ENCODE assay signal across 1 cellular context in the genomic region with DNA sequence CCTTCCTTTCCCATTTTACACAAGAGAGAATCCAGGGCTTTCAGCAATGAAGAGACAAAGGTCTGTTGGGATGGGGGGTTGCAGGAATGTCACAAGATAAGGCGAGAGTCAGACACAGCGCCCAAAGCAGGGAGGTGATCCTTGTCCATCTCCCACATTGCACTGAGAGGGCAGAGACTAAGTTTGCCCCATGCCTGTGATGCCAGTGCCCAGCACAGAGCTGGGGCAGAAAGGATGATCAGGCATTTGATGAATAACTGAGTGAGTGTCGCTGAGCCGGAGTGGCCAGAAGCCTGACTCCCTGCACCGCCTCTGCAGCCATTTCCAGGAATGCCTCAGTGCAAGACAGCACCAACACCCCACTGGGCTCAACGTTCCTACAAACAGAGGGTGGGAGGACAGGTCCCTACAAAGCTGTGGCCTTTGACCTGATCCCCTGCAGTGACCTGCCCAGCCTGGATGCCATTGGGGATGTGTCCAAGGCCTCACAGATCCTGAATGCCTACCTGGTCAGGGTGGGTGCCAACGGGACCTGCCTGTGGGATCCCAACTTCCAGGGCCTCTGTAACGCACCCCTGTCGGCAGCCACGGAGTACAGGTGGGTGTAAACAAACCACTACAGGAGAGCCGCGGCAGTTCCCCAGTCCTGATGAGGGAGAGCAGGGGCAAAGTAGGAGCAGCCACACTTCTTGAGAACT.
TF ChIP-seq lines count a peak whose summit lies in the region.

No MANE protein-coding gene starts in this region.

TF ChIP-seq in HepG2, 621 proteins besides CTCF, POLR2A, EP300 and RAD21 (continued from another document and continues in another):
- TF ChIP-seq HMGXB4 (CRISPR knock-in tag; IDR thresholded peaks at IDR 0.05; ENCODE audit: borderline replicate concordance in 1 of 2, low read depth in 1 of 2) (peak in 1 of 2 experiments; percentile 13; a peak in 1 of 4 replicates), ZNF101 (CRISPR knock-in tag; IDR thresholded peaks at IDR 0.05; ENCODE audit: borderline replicate concordance, low read depth) (no peak), ZBTB2 (CRISPR knock-in tag; IDR thresholded peaks at IDR 0.05; ENCODE audit: low read depth) (no peak), ZNF720 (CRISPR knock-in tag; IDR thresholded peaks at IDR 0.05) (no peak), POLR2AphosphoS5 (IDR thresholded peaks at IDR 0.05; ENCODE audit: low read depth, low read length) (no peak), ZNF292 (CRISPR knock-in tag; IDR thresholded peaks at IDR 0.05; ENCODE audit: borderline replicate concordance, low read depth) (0 out of 2 replicates have a peak, but pooled peaks have one; percentile 43), CHCHD3 (CRISPR knock-in tag; IDR thresholded peaks at IDR 0.05) (no peak), ZNF558 (CRISPR knock-in tag; IDR thresholded peaks at IDR 0.05; ENCODE audit: borderline replicate concordance) (no peak), TEAD2 (CRISPR knock-in tag; IDR thresholded peaks at IDR 0.05) (no peak), CHD4 (IDR thresholded peaks at IDR 0.05; ENCODE audit: borderline replicate concordance, low read length) (no peak), ZNF280B (CRISPR knock-in tag; IDR thresholded peaks at IDR 0.05; ENCODE audit: borderline replicate concordance) (0 out of 2 replicates have a peak, but pooled peaks have one; percentile 15), NR2F2 (IDR thresholded peaks at IDR 0.05; ENCODE audit: borderline replicate concordance, low read depth) (no peak), CBX2 (IDR thresholded peaks at IDR 0.05; ENCODE audit: low read depth, low read length) (no peak), CBX2 (CRISPR knock-in tag; IDR thresholded peaks at IDR 0.05; ENCODE audit: low read depth) (no peak), ZNF234 (CRISPR knock-in tag; conservative IDR thresholded peaks at IDR 0.05) (no peak), ZNF572 (CRISPR knock-in tag; IDR thresholded peaks at IDR 0.05) (no peak), HNRNPLL (IDR thresholded peaks at IDR 0.05; ENCODE audit: low read depth, low read length, poor library complexity, severe bottlenecking) (no peak), ZNF772 (CRISPR knock-in tag; IDR thresholded peaks at IDR 0.05) (0 out of 2 replicates have a peak, but pooled peaks have one; percentile 58), ZNF619 (CRISPR knock-in tag; IDR thresholded peaks at IDR 0.05) (no peak), HMGA1 (CRISPR knock-in tag; conservative IDR thresholded peaks at IDR 0.05) (no peak), NR2F6 (IDR thresholded peaks at IDR 0.05) (peak; percentile 64), NR2F6 (CRISPR knock-in tag; IDR thresholded peaks at IDR 0.05) (peak; percentile 43; the same call in 1 of the 2 replicates), NPAS2 (CRISPR knock-in tag; IDR thresholded peaks at IDR 0.05; ENCODE audit: borderline replicate concordance) (no peak), WIZ (CRISPR knock-in tag; IDR thresholded peaks at IDR 0.05) (no peak), TOPORS (CRISPR knock-in tag; IDR thresholded peaks at IDR 0.05) (no peak), EHMT2 (IDR thresholded peaks at IDR 0.05; ENCODE audit: borderline replicate concordance, low read depth, low read length) (no peak), ISL2 (CRISPR knock-in tag; IDR thresholded peaks at IDR 0.05) (no peak), KAT7 (CRISPR knock-in tag; IDR thresholded peaks at IDR 0.05; ENCODE audit: borderline replicate concordance) (no peak), ATF2 (CRISPR knock-in tag; IDR thresholded peaks at IDR 0.05) (no peak), STAT6 (CRISPR knock-in tag; IDR thresholded peaks at IDR 0.05; ENCODE audit: borderline replicate concordance) (no peak), TBP (CRISPR knock-in tag; IDR thresholded peaks at IDR 0.05) (no peak), RBM22 (optimal IDR thresholded peaks at IDR 0.05; ENCODE audit: low read length) (no peak), TRAFD1 (CRISPR knock-in tag; IDR thresholded peaks at IDR 0.05; ENCODE audit: borderline replicate concordance) (no peak), KLF11 (CRISPR knock-in tag; IDR thresholded peaks at IDR 0.05) (no peak), PRDM15 (CRISPR knock-in tag; IDR thresholded peaks at IDR 0.05) (no peak), ATRX (CRISPR knock-in tag; IDR thresholded peaks at IDR 0.05; ENCODE audit: borderline replicate concordance) (no peak), SIN3A (IDR thresholded peaks at IDR 0.05; ENCODE audit: borderline replicate concordance, low read depth, low read length) (no peak)
- TF ChIP-seq, protein P1, sequence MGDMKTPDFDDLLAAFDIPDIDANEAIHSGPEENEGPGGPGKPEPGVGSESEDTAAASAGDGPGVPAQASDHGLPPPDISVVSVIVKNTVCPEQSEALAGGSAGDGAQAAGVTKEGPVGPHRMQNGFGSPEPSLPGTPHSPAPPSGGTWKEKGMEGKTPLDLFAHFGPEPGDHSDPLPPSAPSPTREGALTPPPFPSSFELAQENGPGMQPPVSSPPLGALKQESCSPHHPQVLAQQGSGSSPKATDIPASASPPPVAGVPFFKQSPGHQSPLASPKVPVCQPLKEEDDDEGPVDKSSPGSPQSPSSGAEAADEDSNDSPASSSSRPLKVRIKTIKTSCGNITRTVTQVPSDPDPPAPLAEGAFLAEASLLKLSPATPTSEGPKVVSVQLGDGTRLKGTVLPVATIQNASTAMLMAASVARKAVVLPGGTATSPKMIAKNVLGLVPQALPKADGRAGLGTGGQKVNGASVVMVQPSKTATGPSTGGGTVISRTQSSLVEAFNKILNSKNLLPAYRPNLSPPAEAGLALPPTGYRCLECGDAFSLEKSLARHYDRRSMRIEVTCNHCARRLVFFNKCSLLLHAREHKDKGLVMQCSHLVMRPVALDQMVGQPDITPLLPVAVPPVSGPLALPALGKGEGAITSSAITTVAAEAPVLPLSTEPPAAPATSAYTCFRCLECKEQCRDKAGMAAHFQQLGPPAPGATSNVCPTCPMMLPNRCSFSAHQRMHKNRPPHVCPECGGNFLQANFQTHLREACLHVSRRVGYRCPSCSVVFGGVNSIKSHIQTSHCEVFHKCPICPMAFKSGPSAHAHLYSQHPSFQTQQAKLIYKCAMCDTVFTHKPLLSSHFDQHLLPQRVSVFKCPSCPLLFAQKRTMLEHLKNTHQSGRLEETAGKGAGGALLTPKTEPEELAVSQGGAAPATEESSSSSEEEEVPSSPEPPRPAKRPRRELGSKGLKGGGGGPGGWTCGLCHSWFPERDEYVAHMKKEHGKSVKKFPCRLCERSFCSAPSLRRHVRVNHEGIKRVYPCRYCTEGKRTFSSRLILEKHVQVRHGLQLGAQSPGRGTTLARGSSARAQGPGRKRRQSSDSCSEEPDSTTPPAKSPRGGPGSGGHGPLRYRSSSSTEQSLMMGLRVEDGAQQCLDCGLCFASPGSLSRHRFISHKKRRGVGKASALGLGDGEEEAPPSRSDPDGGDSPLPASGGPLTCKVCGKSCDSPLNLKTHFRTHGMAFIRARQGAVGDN (CRISPR knock-in tag; IDR thresholded peaks at IDR 0.05): peak; percentile 90
- TF ChIP-seq, protein P2, sequence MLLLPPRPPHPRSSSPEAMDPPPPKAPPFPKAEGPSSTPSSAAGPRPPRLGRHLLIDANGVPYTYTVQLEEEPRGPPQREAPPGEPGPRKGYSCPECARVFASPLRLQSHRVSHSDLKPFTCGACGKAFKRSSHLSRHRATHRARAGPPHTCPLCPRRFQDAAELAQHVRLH (CRISPR knock-in tag; IDR thresholded peaks at IDR 0.05; ENCODE audit: borderline replicate concordance, low read depth): no peak
